In the genomic region with DNA sequence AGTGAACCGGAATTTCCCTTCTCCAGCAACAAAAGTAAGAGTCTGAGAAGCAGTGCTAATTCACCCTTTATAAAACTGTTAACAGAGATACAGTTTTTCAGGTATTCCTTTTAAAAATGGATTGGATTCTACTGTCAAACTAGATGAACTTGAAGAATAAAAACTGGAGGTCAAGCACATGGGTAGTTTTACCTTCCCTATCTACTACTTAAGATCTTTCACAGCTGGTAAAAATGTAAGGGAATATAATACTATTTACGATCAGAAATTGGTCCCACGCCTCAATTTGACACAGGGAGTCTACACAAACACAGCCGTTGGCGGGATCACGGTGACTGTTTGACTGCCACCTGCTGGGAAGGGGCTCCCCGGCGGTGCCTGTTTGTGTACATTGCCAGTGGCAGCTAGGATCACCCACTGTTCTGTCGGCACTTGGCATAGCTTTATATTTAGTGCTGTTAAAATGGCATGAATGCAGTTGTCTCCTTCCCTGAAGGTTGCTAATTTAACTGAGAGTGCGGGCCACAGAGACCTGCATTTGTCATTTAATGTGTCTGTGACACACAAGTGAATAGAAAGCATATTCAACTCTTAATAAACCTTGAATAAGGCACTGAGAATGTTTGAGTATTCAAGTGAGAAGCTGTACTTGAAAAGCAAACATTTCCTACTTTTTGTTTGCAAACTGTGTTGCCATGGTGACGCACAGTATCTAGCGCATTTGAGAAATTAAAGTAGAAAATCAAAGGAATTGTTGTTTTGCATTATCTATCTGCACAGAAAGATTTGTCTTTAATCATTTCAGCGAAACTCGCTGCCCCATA, we compare ENCODE assay signal across 12 cellular contexts. TPM values are rescaled to one million over a fixed set of nuclear protein-coding genes. Genes with fewer than 3 reads are reported as not detected.
DNase-seq lines count a peak whose midpoint lies in the region; ATAC-seq, FAIRE-seq and TF ChIP-seq lines count a peak whose summit lies in the region.
"Had no signal": no experiment of that assay in that cellular context is flagged by ENCODE, and none has a peak within 500 bp of the region (broad histone marks: within the 10 kb centered on the region; RNA-seq: fewer than 3 reads in every experiment).

No MANE protein-coding gene starts in this region.

- H4K91ac ChIP-seq in mesenchymal stem cell (ENCODE audit: low read length), result no peak overlapping the region

- H3K23ac ChIP-seq in mesenchymal stem cell (ENCODE audit: low read length in 2 of 2), result no peak overlapping the region

- TF ChIP-seq CTCF in K562 (IDR thresholded peaks at IDR 0.05 in 2 of 3, conservative IDR thresholded peaks at IDR 0.05 in 1 of 3; ENCODE audit: insufficient read depth in 2 of 3, low read depth in 1 of 3, low read length in 3 of 3), result peak; percentile 8 to 44 (median 21); a peak in 2 of 6 replicates

- H2BK120ac ChIP-seq in mesenchymal stem cell (ENCODE audit: low read depth, low read length), result no peak overlapping the region

- no peak overlapping the region for H3K4ac ChIP-seq in mesenchymal stem cell (ENCODE audit: low read depth in 1 of 2, low read length in 2 of 2)

- TF ChIP-seq EP300 in K562 (IDR thresholded peaks at IDR 0.05; ENCODE audit: low read length), result no peak

- H3K9me1 ChIP-seq in K562 (ENCODE audit: control insufficient read depth, insufficient read depth, low read length), result no peaks in the 10 kb centered on the region

- ATAC-seq in K562 (peak; percentile 53; the same call in 2 of the 3 replicates), GM21619 (IDR thresholded peaks at IDR 0.05; ENCODE audit: unreplicated experiment) (no peak)
- ATAC-seq: naive thymus-derived CD4-positive, alpha-beta T cell had no signal

- H3K36me3 ChIP-seq in K562 (ENCODE audit: control insufficient read depth, insufficient read depth, low read length), result peaks cover 96% of the 10 kb centered on the region
- peaks cover 0 to 89% of the 10 kb centered on the region in 2 experiments for H3K36me3 ChIP-seq in mesenchymal stem cell (ENCODE audit: control insufficient read depth in 1 of 2, insufficient read depth in 2 of 2, low read depth in 1 of 2, low read length in 2 of 2)

- intact Hi-C loops in K562 (cut with micrococcal nuclease), result no loop called here

- no peak for TF ChIP-seq RAD21 in K562 (CRISPR knock-in tag; conservative IDR thresholded peaks at IDR 0.05 in 1 of 2, IDR thresholded peaks at IDR 0.05 in 1 of 2)

- WGBS in K562 (ENCODE audit: insufficient coverage, low coverage, missing lambda C conversion rate), result 95% methylated on average over 14 of the region's 14 CpGs
- WGBS in mesenchymal stem cell, result 95% methylated on average over 13 of the region's 14 CpGs

- H3K9me3 ChIP-seq in K562 (replicated peaks; ENCODE audit: control insufficient read depth, insufficient read depth, low read depth, low read length), result no peaks in the 10 kb centered on the region
- H3K9me3 ChIP-seq in mesenchymal stem cell (ENCODE audit: control insufficient read depth, low read length), result no peaks in the 10 kb centered on the region

- peaks cover 12% of the 10 kb centered on the region for H3K79me1 ChIP-seq in mesenchymal stem cell (replicated peaks; ENCODE audit: low read length, poor library complexity, severe bottlenecking)

- in situ Hi-C loops in K562 (cut with MboI), result no loop called here

- FAIRE-seq in K562 (lab: Jason Lieb, UNC), result no peak
- no peak for FAIRE-seq in RCC 7860 (lab: Jason Lieb, UNC)

- H3K4me1 ChIP-seq in K562 (replicated peaks in 1 of 2; ENCODE audit: control insufficient read depth in 2 of 2, insufficient read depth in 2 of 2, low read length in 2 of 2), result no peaks in the 10 kb centered on the region; a peak in 2 of 5 replicates
- H3K4me1 ChIP-seq in mesenchymal stem cell (ENCODE audit: control insufficient read depth, insufficient read depth, low read depth, low read length), result peaks cover 4% of the 10 kb centered on the region

- no TSS peak for BruUV-seq in K562 (replicated peaks; lab: Mats Ljungman, UMichigan)

- H3K4me3 ChIP-seq in K562 (no peak overlapping the region), mesenchymal stem cell (ENCODE audit: insufficient read depth in 1 of 2, low read depth in 1 of 2, low read length in 2 of 2) (no peak overlapping the region)

- CTCF ChIA-PET in K562 (lab: Yijun Ruan, JAX; ENCODE audit: low intra/inter-chr PET ratio), result no interaction called here

- H2BK12ac ChIP-seq in mesenchymal stem cell (ENCODE audit: low read length in 2 of 2), result no peak overlapping the region

- H2BK5ac ChIP-seq in mesenchymal stem cell (ENCODE audit: low read depth, low read length, poor library complexity, severe bottlenecking), result no peak overlapping the region

- no peak overlapping the region for H2BK15ac ChIP-seq in mesenchymal stem cell (ENCODE audit: low read depth, poor library complexity, severe bottlenecking)

- no peaks in the 10 kb centered on the region for H4K20me1 ChIP-seq in K562 (replicated peaks; ENCODE audit: control insufficient read depth, insufficient read depth, low read length)

- H3K4me2 ChIP-seq in K562 (ENCODE audit: insufficient read depth, low read length), result no peak overlapping the region
- H3K4me2 ChIP-seq in mesenchymal stem cell (ENCODE audit: low read length, poor library complexity, severe bottlenecking), result peak overlapping the region; percentile 40

- no peak overlapping the region for H3K14ac ChIP-seq in mesenchymal stem cell (ENCODE audit: low read length in 2 of 2)

- H3K18ac ChIP-seq in mesenchymal stem cell (ENCODE audit: low read depth in 1 of 2, low read length in 2 of 2), result no peak overlapping the region

- no peak overlapping the region for H2AFZ ChIP-seq in K562 (ENCODE audit: low read depth, low read length)
- no peak overlapping the region for H2AFZ ChIP-seq in mesenchymal stem cell (ENCODE audit: low read depth, low read length)

- no peaks in the 10 kb centered on the region for H3K79me2 ChIP-seq in K562 (ENCODE audit: control insufficient read depth, insufficient read depth, low read length)

- POLR2A ChIA-PET in K562 (lab: Yijun Ruan, JAX), result interaction anchor here (0.8 kb wide), 1 partner anchor 40 kb away, joined by 3 read pairs; no protein-coding TSS in a partner anchor

- no peaks in the 10 kb centered on the region for H3K27me3 ChIP-seq in K562 (ENCODE audit: control insufficient read depth in 2 of 2, insufficient read depth in 2 of 2, low read length in 2 of 2)
- no peaks in the 10 kb centered on the region for H3K27me3 ChIP-seq in mesenchymal stem cell (ENCODE audit: control insufficient read depth in 1 of 2, insufficient read depth in 1 of 2, low read length in 2 of 2)
- H3K27me3 ChIP-seq: dorsolateral prefrontal cortex had no signal

- peak; percentile 81 for DNase-seq in DMS153 (lab: John Stamatoyannopoulos, UW)
- DNase-seq in NCI-H1105 treated with DMSO at 0.1 percent for 48 hours (lab: John Stamatoyannopoulos, UW), result peak; percentile 37
- peak in 3 of 4 experiments; percentile 14 to 47 (median 43) for DNase-seq in K562 (ENCODE audit: extremely low read depth in 1 of 4, low spot score in 3 of 4)
- DNase-seq in mesenchymal stem cell, result peak; percentile 29
- DNase-seq in RCC 7860 (ENCODE audit: low spot score), result no peak
- DNase-seq in stimulated activated CD4-positive, alpha-beta T cell treated with anti-CD3 and anti-CD28 coated beads, Interleukin-15, amount 100 ng/mL, for 24 hours, result no peak
- DNase-seq in activated T-cell treated with anti-CD3 and anti-CD28 coated beads, Interleukin-2, amount 50 U/mL, for 1 hour, result no peak
- DNase-seq: activated CD4-positive, alpha-beta T cell treated with anti-CD3 and anti-CD28 coated beads, Interleukin-2, amount 50 U/mL, for 1 hour; dorsolateral prefrontal cortex; naive thymus-derived CD4-positive, alpha-beta T cell had no signal

- TF ChIP-seq POLR2A in K562 (conservative IDR thresholded peaks at IDR 0.05), result no peak

- no peak overlapping the region for H4K8ac ChIP-seq in mesenchymal stem cell (ENCODE audit: low read length)

- no peak overlapping the region for H2AK5ac ChIP-seq in mesenchymal stem cell (ENCODE audit: low read length, severe bottlenecking)

- H3K9ac ChIP-seq in K562 (ENCODE audit: insufficient read depth in 1 of 2, low read depth in 2 of 2, low read length in 2 of 2) (no peak overlapping the region), mesenchymal stem cell (ENCODE audit: low read length) (no peak overlapping the region)

- H3K27ac ChIP-seq in K562 (ENCODE audit: extremely low read depth, low read depth, low read length), result no peak overlapping the region
- no peak overlapping the region for H3K27ac ChIP-seq in mesenchymal stem cell (ENCODE audit: low read length, poor library complexity, severe bottlenecking)

RNA-seq across cellular contexts. Expression of gene ABCG8, which starts 59.6 kb away (rescaled TPM):
- not detected in 2 replicates for total RNA-seq in K562 (2011; cell fraction: chromatin; rRNA removed; ENCODE audit: low replicate concordance)
- total RNA-seq in K562 (2011; cell fraction: nucleolus; rRNA removed), result not detected in 2 replicates
- total RNA-seq in K562 (2011; cell fraction: nucleoplasm; rRNA removed), result not detected in 2 replicates
- total RNA-seq in K562 (2014; rRNA removed), result not detected in 2 replicates
- not detected in 2 replicates for total RNA-seq in K562 (2014; rRNA removed; fragmentation: Illumina TruSeq; extraction: Trizol)
- not detected in 2 replicates for total RNA-seq in K562 (2015; rRNA removed; fragmentation: Illumina TruSeq; extraction: Trizol)
- not detected in 2 replicates for total RNA-seq in K562 (2021)
- polyA plus RNA-seq in K562 (2011; rRNA removed), result not detected in 2 replicates
- not detected in 2 replicates for polyA plus RNA-seq in K562 (2011; cell fraction: cytosol; rRNA removed)
- polyA plus RNA-seq in K562 (2011; cell fraction: nucleus; rRNA removed), result not detected in 2 replicates
- 0.01 TPM in 1 of 2 replicates, not detected in the other for polyA plus RNA-seq in K562 (2012)
- not detected in 2 replicates for polyA plus RNA-seq in K562 (2014; fragmentation: Illumina TruSeq; extraction: Trizol)
- polyA plus RNA-seq in K562 (2014; fragmentation: Nextera tagmentation; extraction: Ambion mirVana), result not detected
- not detected in 2 replicates for polyA plus RNA-seq in K562 (2014; rRNA removed)
- polyA minus RNA-seq in K562 (2011; rRNA and poly(A)+ RNA removed), result not detected in 2 replicates
- polyA minus RNA-seq in K562 (2011; cell fraction: cytosol; rRNA and poly(A)+ RNA removed), result not detected in 2 replicates
- not detected in 2 replicates for polyA minus RNA-seq in K562 (2011; cell fraction: nucleus; rRNA and poly(A)+ RNA removed)
- not detected for polyA plus RNA-seq in mesenchymal stem cell (2013, experiment 1 of 2)
- not detected for polyA plus RNA-seq in mesenchymal stem cell (2013, experiment 2 of 2)
- total RNA-seq: M059J; naive thymus-derived CD4-positive, alpha-beta T cell had no signal

RNA-seq across cellular contexts. Expression of gene ABCG5, which starts 59.7 kb away (rescaled TPM):
- total RNA-seq in K562 (2011; cell fraction: chromatin; rRNA removed; ENCODE audit: low replicate concordance), result not detected in 2 replicates
- not detected in 2 replicates for total RNA-seq in K562 (2011; cell fraction: nucleolus; rRNA removed)
- total RNA-seq in K562 (2011; cell fraction: nucleoplasm; rRNA removed), result not detected in 2 replicates
- total RNA-seq in K562 (2014; rRNA removed) (not detected in 2 replicates), K562 (2014; rRNA removed; fragmentation: Illumina TruSeq; extraction: Trizol) (not detected in 2 replicates), K562 (2015; rRNA removed; fragmentation: Illumina TruSeq; extraction: Trizol) (not detected in 2 replicates), K562 (2021) (not detected in 2 replicates)
- polyA plus RNA-seq in K562 (2011; rRNA removed) (not detected in 2 replicates), K562 (2014; fragmentation: Illumina TruSeq; extraction: Trizol) (not detected in 2 replicates), K562 (2014; fragmentation: Nextera tagmentation; extraction: Ambion mirVana) (under 1 TPM; 0.01 TPM), K562 (2014; rRNA removed) (not detected in 2 replicates)
- not detected in 2 replicates for polyA plus RNA-seq in K562 (2011; cell fraction: cytosol; rRNA removed)
- polyA plus RNA-seq in K562 (2011; cell fraction: nucleus; rRNA removed), result not detected in 2 replicates
- polyA plus RNA-seq in K562 (2012), result 0.03 and 0.05 TPM in 2 replicates
- not detected in 2 replicates for polyA minus RNA-seq in K562 (2011; rRNA and poly(A)+ RNA removed)
- polyA minus RNA-seq in K562 (2011; cell fraction: cytosol; rRNA and poly(A)+ RNA removed), result not detected in 2 replicates
- not detected in 2 replicates for polyA minus RNA-seq in K562 (2011; cell fraction: nucleus; rRNA and poly(A)+ RNA removed)
- polyA plus RNA-seq in mesenchymal stem cell (2013, experiment 1 of 2), result not detected
- polyA plus RNA-seq in mesenchymal stem cell (2013, experiment 2 of 2), result not detected
- total RNA-seq: M059J; naive thymus-derived CD4-positive, alpha-beta T cell had no signal
- polyA plus RNA-seq: naive thymus-derived CD4-positive, alpha-beta T cell had no signal

Comparison
In these comparisons a context has a peak if more than half of its experiments do, and no peak if none do; other contexts are left out.
1. DNase-seq: peak in DMS153 (single experiment), NCI-H1105 treated with DMSO at 0.1 percent for 48 hours (single experiment), K562 (3 of 4) and mesenchymal stem cell (single experiment); none in RCC 7860 (single experiment), stimulated activated CD4-positive, alpha-beta T cell treated with anti-CD3 and anti-CD28 coated beads, Interleukin-15, amount 100 ng/mL, for 24 hours (single experiment) and activated T-cell treated with anti-CD3 and anti-CD28 coated beads, Interleukin-2, amount 50 U/mL, for 1 hour (single experiment).